Comparison of ENCODE assay signal across 1 cellular context in the genomic region with DNA sequence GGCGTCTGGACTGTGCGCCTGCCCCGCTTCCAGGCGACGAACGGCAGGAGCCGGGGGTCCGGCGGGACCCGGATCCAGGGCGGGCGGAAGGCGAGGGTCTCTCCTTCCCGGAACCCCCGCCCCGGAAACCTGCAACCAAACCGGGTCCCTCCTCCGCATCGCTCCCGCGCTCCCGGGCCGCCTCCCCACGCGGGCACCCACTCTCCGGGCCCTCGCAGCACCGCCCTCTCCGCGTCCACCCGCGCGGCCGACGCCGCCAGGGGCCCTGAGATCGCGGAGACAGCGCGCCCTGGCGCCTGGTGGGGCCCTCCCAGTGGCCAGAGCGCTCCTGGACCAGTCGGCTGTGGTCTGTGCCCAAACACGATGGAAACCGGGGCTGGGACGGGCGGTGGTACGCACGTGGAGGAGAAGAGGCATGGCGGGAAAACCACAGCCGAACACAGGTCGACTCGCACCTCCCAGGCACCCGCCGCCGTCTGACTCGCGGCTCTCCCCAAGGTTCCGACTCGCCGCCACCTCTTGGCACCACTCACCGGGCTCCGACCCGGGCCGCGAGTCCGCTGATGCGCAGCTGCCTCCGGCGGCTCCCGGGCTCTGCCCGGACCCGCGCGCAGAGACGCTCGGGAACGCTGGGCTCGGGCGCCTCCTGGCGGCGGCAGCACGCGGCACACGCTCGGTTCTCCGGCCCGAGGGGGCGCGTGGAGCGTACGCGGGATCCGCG.
TF ChIP-seq lines count a peak whose summit lies in the region.

No MANE protein-coding gene starts in this region.

TF ChIP-seq in HepG2, 621 proteins besides CTCF, POLR2A, EP300 and RAD21 (continued from another document and continues in another):
- TF ChIP-seq LRRFIP1 (CRISPR knock-in tag; conservative IDR thresholded peaks at IDR 0.05) (no peak), SOX6 (IDR thresholded peaks at IDR 0.05) (no peak), SOX6 (CRISPR knock-in tag; IDR thresholded peaks at IDR 0.05) (no peak), ZKSCAN5 (CRISPR knock-in tag; IDR thresholded peaks at IDR 0.05) (no peak), ZNF33B (CRISPR knock-in tag; IDR thresholded peaks at IDR 0.05) (0 out of 2 replicates have a peak, but pooled peaks have one; percentile 67), PHF8 (CRISPR knock-in tag; IDR thresholded peaks at IDR 0.05) (no peak; the same call in 1 of the 2 replicates), THRA (CRISPR knock-in tag; IDR thresholded peaks at IDR 0.05; ENCODE audit: borderline replicate concordance) (no peak), RFXAP (CRISPR knock-in tag; IDR thresholded peaks at IDR 0.05; ENCODE audit: borderline replicate concordance) (0 out of 2 replicates have a peak, but pooled peaks have one; percentile 25), ZBTB33 (CRISPR knock-in tag; IDR thresholded peaks at IDR 0.05) (peak; percentile 84), CC2D1A (CRISPR knock-in tag; IDR thresholded peaks at IDR 0.05) (no peak), DNMT1 (CRISPR knock-in tag; IDR thresholded peaks at IDR 0.05) (no peak), NR2F1 (CRISPR knock-in tag; IDR thresholded peaks at IDR 0.05) (no peak), RNF2 (conservative IDR thresholded peaks at IDR 0.05; ENCODE audit: low read depth) (peak; percentile 78; the same call in 1 of the 2 replicates), SOX13 (IDR thresholded peaks at IDR 0.05) (no peak), SOX13 (CRISPR knock-in tag; conservative IDR thresholded peaks at IDR 0.05 in 1 of 2, IDR thresholded peaks at IDR 0.05 in 1 of 2) (no peak), NR2F2 (IDR thresholded peaks at IDR 0.05; ENCODE audit: borderline replicate concordance, low read depth) (no peak), HMG20A (CRISPR knock-in tag; IDR thresholded peaks at IDR 0.05; ENCODE audit: borderline replicate concordance) (no peak), ATF2 (CRISPR knock-in tag; IDR thresholded peaks at IDR 0.05) (0 out of 2 replicates have a peak, but pooled peaks have one; percentile 16), SMC3 (IDR thresholded peaks at IDR 0.05; ENCODE audit: low read length) (peak; percentile 28; the same call in 1 of the 2 replicates), SP4 (CRISPR knock-in tag; IDR thresholded peaks at IDR 0.05) (peak; percentile 44; the same call in 1 of the 2 replicates), FOSL1 (CRISPR knock-in tag; IDR thresholded peaks at IDR 0.05; ENCODE audit: borderline replicate concordance) (no peak), SRSF1 (optimal IDR thresholded peaks at IDR 0.05; ENCODE audit: low read depth, low read length) (no peak), ZNF160 (CRISPR knock-in tag; IDR thresholded peaks at IDR 0.05) (no peak), PCBP2 (optimal IDR thresholded peaks at IDR 0.05; ENCODE audit: low read depth, low read length, poor library complexity, severe bottlenecking) (no peak), ZSCAN30 (CRISPR knock-in tag; IDR thresholded peaks at IDR 0.05) (no peak), RXRA (CRISPR knock-in tag; IDR thresholded peaks at IDR 0.05) (no peak; the same call in 1 of the 2 replicates), ZBTB10 (CRISPR knock-in tag; IDR thresholded peaks at IDR 0.05; ENCODE audit: borderline replicate concordance) (no peak), ZNF207 (IDR thresholded peaks at IDR 0.05; ENCODE audit: borderline replicate concordance) (no peak), BRD4 (CRISPR knock-in tag; IDR thresholded peaks at IDR 0.05) (no peak)
- TF ChIP-seq, protein P1, sequence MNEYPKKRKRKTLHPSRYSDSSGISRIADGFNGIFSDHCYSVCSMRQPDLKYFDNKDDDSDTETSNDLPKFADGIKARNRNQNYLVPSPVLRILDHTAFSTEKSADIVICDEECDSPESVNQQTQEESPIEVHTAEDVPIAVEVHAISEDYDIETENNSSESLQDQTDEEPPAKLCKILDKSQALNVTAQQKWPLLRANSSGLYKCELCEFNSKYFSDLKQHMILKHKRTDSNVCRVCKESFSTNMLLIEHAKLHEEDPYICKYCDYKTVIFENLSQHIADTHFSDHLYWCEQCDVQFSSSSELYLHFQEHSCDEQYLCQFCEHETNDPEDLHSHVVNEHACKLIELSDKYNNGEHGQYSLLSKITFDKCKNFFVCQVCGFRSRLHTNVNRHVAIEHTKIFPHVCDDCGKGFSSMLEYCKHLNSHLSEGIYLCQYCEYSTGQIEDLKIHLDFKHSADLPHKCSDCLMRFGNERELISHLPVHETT (CRISPR knock-in tag; conservative IDR thresholded peaks at IDR 0.05): no peak
- TF ChIP-seq, protein P2, sequence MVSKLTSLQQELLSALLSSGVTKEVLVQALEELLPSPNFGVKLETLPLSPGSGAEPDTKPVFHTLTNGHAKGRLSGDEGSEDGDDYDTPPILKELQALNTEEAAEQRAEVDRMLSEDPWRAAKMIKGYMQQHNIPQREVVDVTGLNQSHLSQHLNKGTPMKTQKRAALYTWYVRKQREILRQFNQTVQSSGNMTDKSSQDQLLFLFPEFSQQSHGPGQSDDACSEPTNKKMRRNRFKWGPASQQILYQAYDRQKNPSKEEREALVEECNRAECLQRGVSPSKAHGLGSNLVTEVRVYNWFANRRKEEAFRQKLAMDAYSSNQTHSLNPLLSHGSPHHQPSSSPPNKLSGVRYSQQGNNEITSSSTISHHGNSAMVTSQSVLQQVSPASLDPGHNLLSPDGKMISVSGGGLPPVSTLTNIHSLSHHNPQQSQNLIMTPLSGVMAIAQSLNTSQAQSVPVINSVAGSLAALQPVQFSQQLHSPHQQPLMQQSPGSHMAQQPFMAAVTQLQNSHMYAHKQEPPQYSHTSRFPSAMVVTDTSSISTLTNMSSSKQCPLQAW (CRISPR knock-in tag; IDR thresholded peaks at IDR 0.05): no peak
- TF ChIP-seq, protein P3, sequence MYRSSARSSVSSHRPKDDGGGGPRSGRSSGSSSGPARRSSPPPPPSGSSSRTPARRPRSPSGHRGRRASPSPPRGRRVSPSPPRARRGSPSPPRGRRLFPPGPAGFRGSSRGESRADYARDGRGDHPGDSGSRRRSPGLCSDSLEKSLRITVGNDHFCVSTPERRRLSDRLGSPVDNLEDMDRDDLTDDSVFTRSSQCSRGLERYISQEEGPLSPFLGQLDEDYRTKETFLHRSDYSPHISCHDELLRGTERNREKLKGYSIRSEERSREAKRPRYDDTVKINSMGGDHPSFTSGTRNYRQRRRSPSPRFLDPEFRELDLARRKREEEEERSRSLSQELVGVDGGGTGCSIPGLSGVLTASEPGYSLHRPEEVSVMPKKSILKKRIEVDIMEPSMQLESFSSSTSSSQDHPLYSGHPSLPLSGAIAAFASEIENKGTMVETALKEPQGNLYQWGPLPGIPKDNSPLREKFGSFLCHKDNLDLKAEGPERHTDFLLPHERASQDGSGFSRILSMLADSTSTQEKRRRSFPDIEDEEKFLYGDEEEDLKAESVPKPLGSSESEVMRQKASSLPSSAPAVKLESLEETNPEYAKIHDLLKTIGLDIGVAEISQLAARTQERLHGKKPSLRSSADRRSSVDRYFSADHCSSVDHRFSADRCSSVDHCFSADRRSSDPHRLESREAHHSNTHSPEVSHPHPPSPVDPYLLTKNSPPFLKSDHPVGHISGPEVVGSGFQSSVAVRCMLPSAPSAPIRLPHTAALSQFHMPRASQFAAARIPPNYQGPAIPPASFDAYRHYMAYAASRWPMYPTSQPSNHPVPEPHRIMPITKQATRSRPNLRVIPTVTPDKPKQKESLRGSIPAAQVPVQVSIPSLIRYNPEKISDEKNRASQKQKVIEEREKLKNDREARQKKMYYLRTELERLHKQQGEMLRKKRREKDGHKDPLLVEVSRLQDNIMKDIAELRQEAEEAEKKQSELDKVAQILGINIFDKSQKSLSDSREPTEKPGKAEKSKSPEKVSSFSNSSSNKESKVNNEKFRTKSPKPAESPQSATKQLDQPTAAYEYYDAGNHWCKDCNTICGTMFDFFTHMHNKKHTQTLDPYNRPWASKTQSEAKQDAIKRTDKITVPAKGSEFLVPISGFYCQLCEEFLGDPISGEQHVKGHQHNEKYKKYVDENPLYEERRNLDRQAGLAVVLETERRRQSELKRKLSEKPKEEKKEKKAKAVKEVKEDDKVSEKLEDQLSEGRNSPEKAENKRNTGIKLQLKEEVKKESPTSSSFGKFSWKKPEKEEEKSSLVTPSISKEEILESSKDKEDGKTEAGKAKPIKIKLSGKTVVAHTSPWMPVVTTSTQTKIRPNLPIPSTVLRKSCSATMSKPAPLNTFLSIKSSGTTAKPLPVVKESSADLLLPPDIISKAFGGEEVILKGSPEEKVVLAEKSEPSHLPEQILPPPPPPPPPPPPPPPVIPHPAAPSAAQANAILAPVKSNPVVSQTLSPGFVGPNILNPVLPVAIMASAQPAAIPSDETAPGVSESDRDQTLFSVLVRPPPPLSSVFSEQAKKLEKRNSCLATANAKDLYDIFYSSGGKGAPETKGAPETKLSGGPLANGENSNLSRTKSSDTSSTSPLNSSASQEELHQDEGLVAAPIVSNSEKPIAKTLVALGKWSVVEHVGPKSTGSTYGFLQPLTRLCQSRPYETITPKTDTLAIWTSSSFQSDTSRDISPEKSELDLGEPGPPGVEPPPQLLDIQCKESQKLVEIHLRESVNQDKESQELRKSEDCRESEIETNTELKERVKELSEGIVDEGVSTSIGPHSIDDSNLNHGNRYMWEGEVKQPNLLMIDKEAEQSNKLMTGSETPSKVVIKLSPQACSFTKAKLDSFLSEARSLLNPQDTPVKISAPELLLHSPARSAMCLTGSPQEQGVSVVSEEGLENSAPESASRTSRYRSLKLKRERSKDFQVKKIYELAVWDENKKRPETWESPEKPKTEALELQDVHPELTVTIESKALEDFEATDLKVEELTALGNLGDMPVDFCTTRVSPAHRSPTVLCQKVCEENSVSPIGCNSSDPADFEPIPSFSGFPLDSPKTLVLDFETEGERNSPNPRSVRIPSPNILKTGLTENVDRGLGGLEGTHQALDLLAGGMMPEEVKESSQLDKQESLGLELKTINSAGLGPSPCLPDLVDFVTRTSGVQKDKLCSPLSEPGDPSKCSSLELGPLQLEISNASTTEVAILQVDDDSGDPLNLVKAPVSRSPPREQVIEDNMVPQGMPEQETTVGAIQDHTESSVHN (CRISPR knock-in tag; IDR thresholded peaks at IDR 0.05): no peak
